Comparison of ENCODE assay signal across 6 cellular contexts in genomic region chr4:52329894-52330293, GRCh38.
"Had no signal": no experiment of that assay in that cellular context is flagged by ENCODE, and none has a peak within 500 bp of the region (broad histone marks: within the 10 kb centered on the region; RNA-seq: fewer than 3 reads in every experiment).

No MANE protein-coding gene starts in this region.

- H3K4me3 ChIP-seq: K562 had no signal

- DNase-seq: IMR-90, KBM-7, KG1 had no signal

- ATAC-seq: K562 had no signal

- H3K27ac ChIP-seq: HL-60 had no signal

- FAIRE-seq: HTR-8/SVneo, K562 had no signal
